In genomic region chr2:202494300-202494699, GRCh38 we compare ENCODE assay signal across 9 cellular contexts.
DNase-seq lines count a peak whose midpoint lies in the region; ATAC-seq and TF ChIP-seq lines count a peak whose summit lies in the region.
"Had no signal": no experiment of that assay in that cellular context is flagged by ENCODE, and none has a peak within 500 bp of the region (broad histone marks: within the 10 kb centered on the region; RNA-seq: fewer than 3 reads in every experiment).

No MANE protein-coding gene starts in this region.

- H3K36me3 ChIP-seq in tibial artery: peaks cover 0 to 7% (median 6%) of the 10 kb centered on the region in 3 donors

- POLR2A ChIA-PET in WTC11 (lab: Charles Lee): no interaction called here

- no peaks in the 10 kb centered on the region for H3K27me3 ChIP-seq in tibial artery

- intact Hi-C loops in tibial artery (cut with DNase I; ENCODE audit: low total_unique reads): no loop called here

- peak; percentile 4 for DNase-seq in NCI-H2171 treated with DMSO at 0.1 percent for 48 hours (lab: John Stamatoyannopoulos, UW)
- no peak for DNase-seq in NCI-H2171 (lab: John Stamatoyannopoulos, UW)
- no peak for DNase-seq in WTC11 (ENCODE audit: low spot score)
- peak; percentile 5 for DNase-seq in iPS-NIHi11 (ENCODE audit: low spot score)
- no peak for DNase-seq in tibial artery

- H3K4me3 ChIP-seq in tibial artery: no peak overlapping the region

- peaks cover 47% of the 10 kb centered on the region for H3K4me1 Mint-ChIP-seq in WTC11
- H3K4me1 Mint-ChIP-seq: B cell had no signal

- H3K9me3 ChIP-seq in tibial artery: no peaks in the 10 kb centered on the region

- no peaks in the 10 kb centered on the region for H3K9me3 Mint-ChIP-seq in WTC11

- TF ChIP-seq CTCF in WTC11 (IDR thresholded peaks at IDR 0.05) (no peak), tibial artery (IDR thresholded peaks at IDR 0.05) (no peak)

- peaks cover 0 to 42% (median 28%) of the 10 kb centered on the region in 4 donors for H3K4me1 ChIP-seq in tibial artery

- peak overlapping the region; percentile 10 to 44 for H3K27ac ChIP-seq in tibial artery

- H3K36me3 Mint-ChIP-seq in WTC11: no peaks in the 10 kb centered on the region

- H3K4me3 Mint-ChIP-seq in WTC11: no peak overlapping the region
- H3K4me3 Mint-ChIP-seq: B cell had no signal

- no peak for ATAC-seq in WTC11
- no peak for ATAC-seq in HG03520 (IDR thresholded peaks at IDR 0.05; ENCODE audit: unreplicated experiment)
- no peak for ATAC-seq in HG03025 (IDR thresholded peaks at IDR 0.05; ENCODE audit: low FRiP score, unreplicated experiment)
- no peak for ATAC-seq in GM19395 (IDR thresholded peaks at IDR 0.05; ENCODE audit: unreplicated experiment)

- no peaks in the 10 kb centered on the region for H3K27me3 Mint-ChIP-seq in WTC11 (ENCODE audit: low read depth)
- H3K27me3 Mint-ChIP-seq: B cell had no signal

- peak overlapping the region; percentile 65 for H3K27ac Mint-ChIP-seq in WTC11
- H3K27ac Mint-ChIP-seq: B cell had no signal

- CTCF ChIA-PET in WTC11 (lab: Charles Lee): interaction anchor here (0.7 to 1.4 kb wide), 2 partner anchors 165 to 183 kb away, joined by 3 read pairs; no protein-coding TSS in a partner anchor

TF ChIP-seq in WTC11, 78 proteins besides CTCF, POLR2A, EP300 and RAD21:
- TF ChIP-seq CDX4 (CRISPR knock-in tag; IDR thresholded peaks at IDR 0.05; ENCODE audit: borderline replicate concordance): no peak
- TF ChIP-seq GABPB1 (CRISPR knock-in tag; IDR thresholded peaks at IDR 0.05): peak; percentile 58

Comparison
In these comparisons a context has a peak if more than half of its experiments do, and no peak if none do; other contexts are left out.
1. DNase-seq: peak in NCI-H2171 treated with DMSO at 0.1 percent for 48 hours (single experiment) and iPS-NIHi11 (single experiment); none in NCI-H2171 (single experiment), WTC11 (single experiment) and tibial artery (0 of 2).